8 cellular contexts compared by ENCODE assay signal in the genomic region with DNA sequence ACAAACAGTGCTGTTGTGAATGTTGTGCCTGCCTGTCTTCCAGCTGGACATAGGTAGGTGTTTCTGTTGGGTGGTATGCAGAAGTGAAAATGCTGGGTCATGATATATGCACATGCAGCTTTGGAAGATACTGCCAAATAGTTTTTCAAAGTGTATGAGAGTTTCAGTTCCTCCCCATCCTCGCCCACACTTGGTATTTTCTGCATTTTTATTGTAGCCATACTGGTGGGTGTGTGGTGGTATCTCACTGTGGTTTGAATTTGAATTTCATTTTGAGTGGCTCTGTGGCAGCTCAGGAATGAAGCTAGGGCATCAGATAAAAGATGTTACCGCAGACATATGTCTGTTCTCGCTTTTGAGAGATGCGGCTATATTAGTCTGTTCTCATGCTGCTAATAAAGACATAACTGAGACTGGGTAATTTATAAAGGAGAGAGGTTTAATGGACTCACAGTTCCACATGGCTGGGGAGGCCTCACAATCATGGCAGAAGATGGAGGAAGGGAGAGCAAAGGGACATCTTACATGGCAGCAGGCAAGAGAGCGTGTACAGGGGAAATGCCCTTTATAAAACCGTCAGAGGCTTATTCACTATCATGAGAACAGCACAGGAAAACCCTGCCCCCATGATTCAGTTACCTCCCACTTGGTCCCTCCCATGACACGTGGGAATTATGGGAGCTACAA.
DNase-seq lines count a peak whose midpoint lies in the region; ATAC-seq, FAIRE-seq and TF ChIP-seq lines count a peak whose summit lies in the region.

No MANE protein-coding gene starts in this region.

- no peaks in the 10 kb centered on the region for H3K36me3 ChIP-seq in PC-9 (ENCODE audit: low read depth)

- FAIRE-seq in D721Med (lab: Jason Lieb, UNC) = no peak

- no peak overlapping the region for H3K4me2 ChIP-seq in PC-9

- intact Hi-C loops in PC-9 (cut with micrococcal nuclease; ENCODE audit: unreplicated experiment) = no loop called here

- BruUV-seq in PC-9 (replicated peaks; lab: Mats Ljungman, UMichigan) = no TSS peak

- no peaks in the 10 kb centered on the region for H3K36me3 Mint-ChIP-seq in T-cell

- no peak overlapping the region for H3K4me3 Mint-ChIP-seq in T-cell

- no peaks in the 10 kb centered on the region for H3K27me3 ChIP-seq in PC-9 (ENCODE audit: insufficient read depth, low read depth)

- H3K79me2 ChIP-seq in PC-9 (ENCODE audit: low read depth) = no peaks in the 10 kb centered on the region

- TF ChIP-seq CTCF in D721Med (IDR thresholded peaks at IDR 0.05; ENCODE audit: insufficient read depth, missing control alignments) = no peak
- no peak for TF ChIP-seq CTCF in PC-9 (conservative IDR thresholded peaks at IDR 0.05)

- no peaks in the 10 kb centered on the region for H3K27me3 Mint-ChIP-seq in T-cell

- peaks cover 0 to 3% (median 0%) of the 10 kb centered on the region in 3 donors for H3K9me3 Mint-ChIP-seq in T-cell

- CTCF ChIA-PET in T-cell (lab: Charles Lee) (interaction anchor here in 1 of 2 donors (0.7 to 0.8 kb wide), 2 partner anchors 10 to 141 kb away, joined by 3 read pairs; no protein-coding TSS in a partner anchor), PC-9 (lab: Charles Lee) (no interaction called here)

- H2AFZ ChIP-seq in PC-9 = no peak overlapping the region

- DNase-seq in CD1c-positive myeloid dendritic cell (ENCODE audit: extremely low spot score) (peak; percentile 96), T-cell (no peak), D721Med (ENCODE audit: insufficient read length, low spot score) (no peak), NCI-H2107 treated with DMSO at 0.1 percent for 48 hours (lab: John Stamatoyannopoulos, UW; ENCODE audit: unreplicated experiment) (no peak), PC-9 (no peak), NCI-H2029 treated with DMSO at 0.1 percent for 48 hours (lab: John Stamatoyannopoulos, UW) (no peak)

- H3K27ac ChIP-seq in PC-9 = no peak overlapping the region

- H3K27ac Mint-ChIP-seq in T-cell = peak overlapping the region; percentile 5 to 46

- H3K4me1 ChIP-seq in PC-9 (replicated peaks; ENCODE audit: insufficient read depth) = peaks cover 10% of the 10 kb centered on the region; the same call in 1 of the 2 replicates

- no peaks in the 10 kb centered on the region for H3F3A ChIP-seq in PC-9 (ENCODE audit: insufficient read depth, low read depth)

- POLR2A ChIA-PET in T-cell (lab: Charles Lee) = interaction anchor here in 1 of 2 donors (0.6 kb wide), 2 partner anchors 42 to 1332 kb away, joined by 3 read pairs; no protein-coding TSS in a partner anchor
- POLR2A ChIA-PET in PC-9 (lab: Charles Lee; ENCODE audit: unreplicated experiment) = no interaction called here

- peaks cover 46 to 55% (median 49%) of the 10 kb centered on the region in 3 donors for H3K4me1 Mint-ChIP-seq in T-cell

- H3K4me3 ChIP-seq in PC-9 = no peak overlapping the region

- peaks cover 6% of the 10 kb centered on the region; the same call in 1 of the 2 replicates for H3K9me3 ChIP-seq in PC-9 (ENCODE audit: insufficient read depth, low read depth)

- no peaks in the 10 kb centered on the region for H4K20me1 ChIP-seq in PC-9 (ENCODE audit: insufficient read depth)

- H3K9me2 ChIP-seq in PC-9 (ENCODE audit: insufficient read depth) = no peaks in the 10 kb centered on the region

- ATAC-seq in GM19025 (IDR thresholded peaks at IDR 0.05; ENCODE audit: low read depth, unreplicated experiment) (peak; percentile 45), HG03025 (IDR thresholded peaks at IDR 0.05; ENCODE audit: low FRiP score, unreplicated experiment) (peak; percentile 65), T-cell (replicated peaks in 1 of 4) (peak in 1 of 4 experiments; percentile 10)
